In genomic region chr20:47227576-47227975, GRCh38 we compare ENCODE assay signal across 25 cellular contexts.
DNase-seq lines count a peak whose midpoint lies in the region; ATAC-seq, FAIRE-seq and TF ChIP-seq lines count a peak whose summit lies in the region.
"Had no signal": no experiment of that assay in that cellular context is flagged by ENCODE, and none has a peak within 500 bp of the region (broad histone marks: within the 10 kb centered on the region; RNA-seq: fewer than 3 reads in every experiment).

No MANE protein-coding gene starts in this region.

- peaks cover 11% of the 10 kb centered on the region for H3K36me3 Mint-ChIP-seq in activated naive CD8-positive, alpha-beta T cell treated with anti-CD3 and anti-CD28 coated beads for 36 hours
- peaks cover 41% of the 10 kb centered on the region for H3K36me3 Mint-ChIP-seq in activated naive CD8-positive, alpha-beta T cell treated with anti-CD3 and anti-CD28 coated beads, Interleukin-2, amount 50 U/mL, for 24 hours (ENCODE audit: low read depth)
- H3K36me3 Mint-ChIP-seq in stimulated activated naive B cell treated with anti-CD40 and anti-IgM and Interleukin-4, amounts not matched to agents 10 μg/mL and 1 μg/mL and 100 μg/mL, for 72 hours, result peaks cover 30 to 49% of the 10 kb centered on the region in 2 donors

- no peaks in the 10 kb centered on the region for H3K4me1 Mint-ChIP-seq in activated naive CD8-positive, alpha-beta T cell treated with anti-CD3 and anti-CD28 coated beads for 36 hours
- H3K4me1 Mint-ChIP-seq in activated naive CD8-positive, alpha-beta T cell treated with anti-CD3 and anti-CD28 coated beads, Interleukin-2, amount 50 U/mL, for 24 hours, result peaks cover 2% of the 10 kb centered on the region
- H3K4me1 Mint-ChIP-seq in stimulated activated naive B cell treated with anti-CD40 and anti-IgM and Interleukin-4, amounts not matched to agents 10 μg/mL and 1 μg/mL and 100 μg/mL, for 72 hours, result peaks cover 2 to 5% of the 10 kb centered on the region in 2 donors
- H3K4me1 Mint-ChIP-seq: CD14-positive monocyte had no signal

- peak overlapping the region; percentile 25 for H3K4me3 Mint-ChIP-seq in activated naive CD8-positive, alpha-beta T cell treated with anti-CD3 and anti-CD28 coated beads for 36 hours
- no peak overlapping the region for H3K4me3 Mint-ChIP-seq in activated naive CD8-positive, alpha-beta T cell treated with anti-CD3 and anti-CD28 coated beads, Interleukin-2, amount 50 U/mL, for 24 hours
- no peak overlapping the region for H3K4me3 Mint-ChIP-seq in stimulated activated naive B cell treated with anti-CD40 and anti-IgM and Interleukin-4, amounts not matched to agents 10 μg/mL and 1 μg/mL and 100 μg/mL, for 72 hours
- H3K4me3 Mint-ChIP-seq: CD14-positive monocyte; CD4-positive, alpha-beta T cell; CD8-positive, alpha-beta memory T cell had no signal

- no peak for FAIRE-seq in GM12878 (lab: Jason Lieb, UNC)
- FAIRE-seq: A549, D721Med, GM12891, GM18507, H1 had no signal

- TF ChIP-seq EP300 in GM12878 (IDR thresholded peaks at IDR 0.05; ENCODE audit: borderline replicate concordance in 1 of 2, control insufficient read depth in 1 of 2, low read depth in 2 of 2, low read length in 2 of 2), result no peak

- H3K79me2 ChIP-seq in GM12878 (ENCODE audit: control insufficient read depth, insufficient read depth, low read length), result no peaks in the 10 kb centered on the region

- no TSS peak for BruUV-seq in GM12878 (replicated peaks; lab: Mats Ljungman, UMichigan)

- in situ Hi-C loops in GM12878 (cut with MboI), result no loop called here

- H3K27me3 Mint-ChIP-seq in activated naive CD8-positive, alpha-beta T cell treated with anti-CD3 and anti-CD28 coated beads for 36 hours, result no peaks in the 10 kb centered on the region
- no peaks in the 10 kb centered on the region for H3K27me3 Mint-ChIP-seq in activated naive CD8-positive, alpha-beta T cell treated with anti-CD3 and anti-CD28 coated beads, Interleukin-2, amount 50 U/mL, for 24 hours
- H3K27me3 Mint-ChIP-seq in stimulated activated naive B cell treated with anti-CD40 and anti-IgM and Interleukin-4, amounts not matched to agents 10 μg/mL and 1 μg/mL and 100 μg/mL, for 72 hours, result no peaks in the 10 kb centered on the region
- H3K27me3 Mint-ChIP-seq: CD4-positive, alpha-beta T cell; CD8-positive, alpha-beta memory T cell had no signal

- no peaks in the 10 kb centered on the region for H3K27me3 ChIP-seq in GM12878 (replicated peaks in 1 of 2; ENCODE audit: control insufficient read depth in 2 of 2, insufficient read depth in 2 of 2, low read length in 1 of 2)
- H3K27me3 ChIP-seq: BE2C; BLaER1 treated with 17β-estradiol and CSF1 and Interleukin-3, amounts not matched to agents 10 nM and 100 nM had no signal

- POLR2A ChIA-PET in GM12878 (lab: Charles Lee), result interaction anchor here (0.8 to 0.9 kb wide), 2 partner anchors 9 to 14 kb away, joined by 3 to 5 read pairs; no protein-coding TSS in a partner anchor

- no peak overlapping the region for H3K4me3 ChIP-seq in GM12878
- H3K4me3 ChIP-seq: A549; BLaER1 treated with 17β-estradiol and CSF1 and Interleukin-3, amounts not matched to agents 10 nM and 100 nM had no signal

- TF ChIP-seq POLR2A in GM12878 (IDR thresholded peaks at IDR 0.05; ENCODE audit: low read depth, low read length), result no peak

- DNase-seq in activated naive CD8-positive, alpha-beta T cell treated with anti-CD3 and anti-CD28 coated beads for 36 hours, result no peak
- no peak for DNase-seq in activated naive CD8-positive, alpha-beta T cell treated with anti-CD3 and anti-CD28 coated beads, Interleukin-2, amount 50 U/mL, for 24 hours
- DNase-seq in GM12878 (ENCODE audit: low read depth, low spot score) (no peak), NCI-H2029 (lab: John Stamatoyannopoulos, UW) (no peak), left colon (no peak)
- DNase-seq in stimulated activated naive B cell treated with anti-CD40 and anti-IgM and Interleukin-4, amounts not matched to agents 10 μg/mL and 1 μg/mL and 100 μg/mL, for 72 hours, result no peak
- DNase-seq: 8988T; ACHN; AML-193; BE2C; CD4-positive, alpha-beta T cell; CD8-positive, alpha-beta memory T cell; DMS 273 treated with DMSO at 0.1 percent for 48 hours; DMS79; EL; GDM1; H7; HCEC 1CT had no signal

- SMC1A ChIA-PET in GM12878 (lab: Charles Lee; ENCODE audit: uncharacterized antibody, unreplicated experiment), result interaction anchor here (0.9 to 2.2 kb wide), 2 partner anchors 14 to 156 kb away, joined by 4 to 8 read pairs; no protein-coding TSS in a partner anchor

- RAD21 ChIA-PET in GM12878 (lab: Charles Lee; ENCODE audit: unreplicated experiment), result interaction anchor here (1.5 kb wide), 1 partner anchor 156 kb away, joined by 4 read pairs; no protein-coding TSS in a partner anchor

- TF ChIP-seq CTCF in GM12878 (IDR thresholded peaks at IDR 0.05 in 2 of 3, conservative IDR thresholded peaks at IDR 0.05 in 1 of 3; ENCODE audit: control insufficient read depth in 2 of 3, extremely low read depth in 1 of 3, insufficient read depth in 1 of 3, low read depth in 3 of 3, low read length in 3 of 3), result no peak

- H3K27ac Mint-ChIP-seq in activated naive CD8-positive, alpha-beta T cell treated with anti-CD3 and anti-CD28 coated beads for 36 hours, result no peak overlapping the region
- H3K27ac Mint-ChIP-seq in activated naive CD8-positive, alpha-beta T cell treated with anti-CD3 and anti-CD28 coated beads, Interleukin-2, amount 50 U/mL, for 24 hours, result no peak overlapping the region
- H3K27ac Mint-ChIP-seq in stimulated activated naive B cell treated with anti-CD40 and anti-IgM and Interleukin-4, amounts not matched to agents 10 μg/mL and 1 μg/mL and 100 μg/mL, for 72 hours, result peak overlapping the region; percentile 20
- H3K27ac Mint-ChIP-seq: CD4-positive, alpha-beta T cell had no signal

- H3K27ac ChIP-seq in GM12878 (ENCODE audit: control insufficient read depth, insufficient read depth), result no peak overlapping the region
- H3K27ac ChIP-seq: A549; BLaER1 treated with 17β-estradiol and CSF1 and Interleukin-3, amounts not matched to agents 10 nM and 100 nM had no signal

- no peak overlapping the region for H3K4me2 ChIP-seq in GM12878 (ENCODE audit: control insufficient read depth, insufficient read depth)
- H3K4me2 ChIP-seq: A549; BLaER1 treated with 17β-estradiol and CSF1 and Interleukin-3, amounts not matched to agents 10 nM and 100 nM had no signal

- peaks cover 26 to 45% of the 10 kb centered on the region in 2 experiments for H3K36me3 ChIP-seq in GM12878 (ENCODE audit: control insufficient read depth in 2 of 2, insufficient read depth in 2 of 2, low read length in 1 of 2)

- CTCF ChIA-PET in GM12878 (lab: Yijun Ruan, JAX), result interaction anchor here (1.1 to 3.2 kb wide), 4 partner anchors 21 to 157 kb away, joined by 3 to 13 read pairs (median 4); no protein-coding TSS in a partner anchor

- H3K9me3 Mint-ChIP-seq in activated naive CD8-positive, alpha-beta T cell treated with anti-CD3 and anti-CD28 coated beads for 36 hours, result no peaks in the 10 kb centered on the region
- H3K9me3 Mint-ChIP-seq in activated naive CD8-positive, alpha-beta T cell treated with anti-CD3 and anti-CD28 coated beads, Interleukin-2, amount 50 U/mL, for 24 hours, result no peaks in the 10 kb centered on the region
- H3K9me3 Mint-ChIP-seq in stimulated activated naive B cell treated with anti-CD40 and anti-IgM and Interleukin-4, amounts not matched to agents 10 μg/mL and 1 μg/mL and 100 μg/mL, for 72 hours, result no peaks in the 10 kb centered on the region
- H3K9me3 Mint-ChIP-seq: CD14-positive monocyte; CD4-positive, alpha-beta T cell; CD8-positive, alpha-beta memory T cell had no signal

- intact Hi-C loops in GM12878 (cut with micrococcal nuclease; ENCODE audit: unreplicated experiment) (no loop called here), left colon (cut with DNase I, micrococcal nuclease) (no loop called here)

- 88% methylated on average over 9 of the region's 9 CpGs for WGBS in GM12878 (ENCODE audit: insufficient coverage, insufficient replicate concordance, low lambda C conversion rate, missing lambda C conversion rate)

- TF ChIP-seq RAD21 in GM12878 (IDR thresholded peaks at IDR 0.05; ENCODE audit: insufficient read depth, low read depth, low read length), result no peak

- H4K20me1 ChIP-seq in GM12878 (ENCODE audit: control insufficient read depth, insufficient read depth), result no peaks in the 10 kb centered on the region

- H3K9me3 ChIP-seq in GM12878 (replicated peaks; ENCODE audit: control insufficient read depth, insufficient read depth, low read length), result no peaks in the 10 kb centered on the region
- H3K9me3 ChIP-seq: A549; BE2C; BLaER1 treated with 17β-estradiol and CSF1 and Interleukin-3, amounts not matched to agents 10 nM and 100 nM had no signal

- no peaks in the 10 kb centered on the region for H3K4me1 ChIP-seq in GM12878 (ENCODE audit: control insufficient read depth, insufficient read depth, low read length)
- H3K4me1 ChIP-seq: BE2C had no signal

- H2AFZ ChIP-seq in GM12878 (ENCODE audit: control insufficient read depth, low read depth, low read length), result no peak overlapping the region

- no peak for ATAC-seq in activated naive CD8-positive, alpha-beta T cell treated with anti-CD3 and anti-CD28 coated beads, Interleukin-2, amount 50 U/mL, for 24 hours
- ATAC-seq in GM12878 (no peak), left colon (no peak)
- no peak for ATAC-seq in stimulated activated naive B cell treated with anti-CD40 and anti-IgM and Interleukin-4, amounts not matched to agents 10 μg/mL and 1 μg/mL and 100 μg/mL, for 72 hours (replicated peaks)
- ATAC-seq: A549 had no signal

- H3K9ac ChIP-seq in GM12878 (ENCODE audit: control insufficient read depth, insufficient read depth, low read length), result no peak overlapping the region
- H3K9ac ChIP-seq: BLaER1 treated with 17β-estradiol and CSF1 and Interleukin-3, amounts not matched to agents 10 nM and 100 nM had no signal

TF ChIP-seq in GM12878, 131 proteins besides CTCF, POLR2A, EP300 and RAD21:
- TF ChIP-seq SMC3 (IDR thresholded peaks at IDR 0.05; ENCODE audit: borderline replicate concordance, low read length) (no peak), NFXL1 (IDR thresholded peaks at IDR 0.05; ENCODE audit: borderline replicate concordance) (peak; percentile 55; the same call in 1 of the 2 replicates)
